Comparison of ENCODE assay signal across 8 cellular contexts in the genomic region with DNA sequence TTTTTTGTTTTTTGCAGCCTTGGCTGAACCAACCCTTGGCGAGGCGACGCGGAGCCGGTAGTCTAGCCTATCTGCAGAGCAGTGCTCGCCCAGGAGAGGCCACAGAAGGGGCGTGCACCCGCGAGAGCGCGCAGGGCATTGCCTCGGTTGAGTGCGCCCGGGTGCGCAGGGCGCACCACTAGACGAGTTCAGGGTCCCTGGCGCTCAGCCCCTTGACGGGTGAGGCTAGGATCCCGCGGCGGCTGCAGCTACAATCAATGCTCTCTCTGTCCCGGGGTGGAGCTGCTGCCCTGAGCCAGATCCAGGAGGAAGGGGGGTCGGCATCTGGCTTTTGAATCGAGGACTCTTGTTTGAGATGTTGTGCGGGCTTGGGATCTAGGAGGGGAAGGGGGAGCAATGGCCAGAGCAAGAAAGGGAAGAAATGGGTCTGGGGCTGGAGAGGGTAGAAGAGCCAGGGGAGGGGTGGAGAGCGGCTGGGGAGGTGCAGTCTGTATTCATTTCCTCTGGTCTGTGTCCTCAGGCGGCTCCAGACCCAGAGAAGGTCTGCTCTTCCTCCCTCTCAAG. TPM values are rescaled to one million over a fixed set of nuclear protein-coding genes. Genes with fewer than 3 reads are reported as not detected.
DNase-seq lines count a peak whose midpoint lies in the region; ATAC-seq, FAIRE-seq and TF ChIP-seq lines count a peak whose summit lies in the region.

No MANE protein-coding gene starts in this region.

- TF ChIP-seq CTCF in A549 (IDR thresholded peaks at IDR 0.05) (no peak), HFF-Myc (IDR thresholded peaks at IDR 0.05; ENCODE audit: low read depth, low read length, missing control alignments) (no peak), GM12878 (IDR thresholded peaks at IDR 0.05 in 2 of 3, conservative IDR thresholded peaks at IDR 0.05 in 1 of 3; ENCODE audit: control insufficient read depth in 2 of 3, extremely low read depth in 1 of 3, insufficient read depth in 1 of 3, low read depth in 3 of 3, low read length in 3 of 3) (no peak), upper lobe of left lung (IDR thresholded peaks at IDR 0.05) (no peak)

- H3K27me3 ChIP-seq in GM12878 (replicated peaks in 1 of 2; ENCODE audit: control insufficient read depth in 2 of 2, insufficient read depth in 2 of 2, low read length in 1 of 2) (peaks cover 0 to 16% of the 10 kb centered on the region in 2 experiments; a peak in 3 of 4 replicates), upper lobe of left lung (peaks cover 0 to 21% (median 6%) of the 10 kb centered on the region in 4 donors)

- CTCF ChIA-PET in A549 (lab: Yijun Ruan, JAX), result interaction anchor here (0.5 to 3.1 kb wide), 4 partner anchors 12 to 66 kb away, joined by 3 to 9 read pairs (median 3); no protein-coding TSS in a partner anchor
- CTCF ChIA-PET in GM12878 (lab: Yijun Ruan, JAX), result interaction anchor here (1.1 kb wide), 1 partner anchor 8 kb away, joined by 3 read pairs; no protein-coding TSS in a partner anchor

- TF ChIP-seq POLR2A in A549 (IDR thresholded peaks at IDR 0.05; ENCODE audit: low read length), result no peak
- TF ChIP-seq POLR2A in GM12878 (IDR thresholded peaks at IDR 0.05; ENCODE audit: low read depth, low read length), result no peak
- no peak for TF ChIP-seq POLR2A in upper lobe of left lung (IDR thresholded peaks at IDR 0.05)

- no peak overlapping the region for H3K9ac ChIP-seq in GM12878 (ENCODE audit: control insufficient read depth, insufficient read depth, low read length)

- ATAC-seq in A549, result peak; percentile 46 to 59; a peak in 5 of 6 replicates
- peak; percentile 82 for ATAC-seq in GM12878
- peak in 1 of 2 donors; percentile 54 for ATAC-seq in upper lobe of left lung (ENCODE audit: low FRiP score in 2 of 2)

- H3K36me3 ChIP-seq in GM12878 (ENCODE audit: control insufficient read depth in 2 of 2, insufficient read depth in 2 of 2, low read length in 1 of 2) (no peaks in the 10 kb centered on the region), upper lobe of left lung (no peaks in the 10 kb centered on the region)

- no peaks in the 10 kb centered on the region for H3K9me3 ChIP-seq in A549
- no peaks in the 10 kb centered on the region for H3K9me3 ChIP-seq in GM12878 (replicated peaks; ENCODE audit: control insufficient read depth, insufficient read depth, low read length)
- H3K9me3 ChIP-seq in upper lobe of left lung, result no peaks in the 10 kb centered on the region

- H3K4me3 ChIP-seq in A549 (peak overlapping the region; percentile 58), HFF-Myc (replicated peaks; ENCODE audit: low read depth, low read length) (peak overlapping the region; percentile 87), GM12878 (peak overlapping the region; percentile 29; the same call in 1 of the 2 replicates), upper lobe of left lung (peak overlapping the region in 3 of 4 donors; percentile 21 to 43 (median 31))

- intact Hi-C loops in GM12878 (cut with micrococcal nuclease; ENCODE audit: unreplicated experiment), result no loop called here

- peaks cover 6% of the 10 kb centered on the region; the same call in 1 of the 3 replicates for H3K4me1 ChIP-seq in A549
- peaks cover 8% of the 10 kb centered on the region for H3K4me1 ChIP-seq in GM12878 (ENCODE audit: control insufficient read depth, insufficient read depth, low read length)
- peaks cover 7 to 22% (median 16%) of the 10 kb centered on the region in 4 donors for H3K4me1 ChIP-seq in upper lobe of left lung

- SMC1A ChIA-PET in GM12878 (lab: Charles Lee; ENCODE audit: uncharacterized antibody, unreplicated experiment), result no interaction called here

- DNase-seq in A549 (ENCODE audit: low read depth in 1 of 2, low spot score in 1 of 2), result no peak
- DNase-seq in HFF-Myc (ENCODE audit: extremely low read depth, low read depth), result no peak
- DNase-seq in GM12878 (ENCODE audit: low read depth, low spot score), result no peak
- DNase-seq in medulla oblongata (ENCODE audit: extremely low spot score), result peak; percentile 42
- DNase-seq in upper lobe of left lung, result peak in 1 of 2 donors; percentile 81
- DNase-seq in NAMALWA (ENCODE audit: low spot score), result no peak
- no peak for DNase-seq in NCI-H1694 (lab: John Stamatoyannopoulos, UW)
- DNase-seq in NOMO-1 (lab: John Stamatoyannopoulos, UW; ENCODE audit: unreplicated experiment in 2 of 2), result no peak

- WGBS in A549 (ENCODE audit: missing lambda C conversion rate), result 42% methylated on average over 17 of the region's 28 CpGs
- 36% methylated on average over 26 of the region's 28 CpGs for WGBS in GM12878 (ENCODE audit: insufficient coverage, insufficient replicate concordance, low lambda C conversion rate, missing lambda C conversion rate)
- 1% methylated on average over 26 to 27 of the region's 28 CpGs for WGBS in upper lobe of left lung, 2 donors

- no peak for TF ChIP-seq RAD21 in A549 (conservative IDR thresholded peaks at IDR 0.05 in 1 of 2, IDR thresholded peaks at IDR 0.05 in 1 of 2)
- no peak for TF ChIP-seq RAD21 in GM12878 (IDR thresholded peaks at IDR 0.05; ENCODE audit: insufficient read depth, low read depth, low read length)

- H2AFZ ChIP-seq in GM12878 (ENCODE audit: control insufficient read depth, low read depth, low read length), result no peak overlapping the region

- FAIRE-seq in A549 (lab: Jason Lieb, UNC), result no peak
- FAIRE-seq in GM12878 (lab: Jason Lieb, UNC), result no peak

- RAD21 ChIA-PET in GM12878 (lab: Charles Lee; ENCODE audit: unreplicated experiment), result interaction anchor here (1.3 kb wide), 1 partner anchor 53 kb away, joined by 3 read pairs; no protein-coding TSS in a partner anchor

- BruUV-seq in GM12878 (replicated peaks; lab: Mats Ljungman, UMichigan), result no TSS peak

- TF ChIP-seq EP300 in A549 (IDR thresholded peaks at IDR 0.05) (no peak), GM12878 (IDR thresholded peaks at IDR 0.05; ENCODE audit: borderline replicate concordance in 1 of 2, control insufficient read depth in 1 of 2, low read depth in 2 of 2, low read length in 2 of 2) (no peak), upper lobe of left lung (IDR thresholded peaks at IDR 0.05) (no peak)

- POLR2A ChIA-PET in A549 (lab: Yijun Ruan, JAX), result no interaction called here
- POLR2A ChIA-PET in GM12878 (lab: Charles Lee), result interaction anchor here (0.6 to 1.2 kb wide), 3 partner anchors 13 to 30 kb away, joined by 3 read pairs; no protein-coding TSS in a partner anchor

- H4K20me1 ChIP-seq in GM12878 (ENCODE audit: control insufficient read depth, insufficient read depth), result no peaks in the 10 kb centered on the region

- no peaks in the 10 kb centered on the region for H3K79me2 ChIP-seq in GM12878 (ENCODE audit: control insufficient read depth, insufficient read depth, low read length)

- H3K27ac ChIP-seq in A549 (peak overlapping the region; percentile 63 to 81; a peak in 5 of 6 replicates), GM12878 (ENCODE audit: control insufficient read depth, insufficient read depth) (no peak overlapping the region), upper lobe of left lung (no peak overlapping the region)

- H3K4me2 ChIP-seq in A549 (peak overlapping the region; percentile 98), GM12878 (ENCODE audit: control insufficient read depth, insufficient read depth) (peak overlapping the region; percentile 61; the same call in 1 of the 2 replicates)

- in situ Hi-C loops in GM12878 (cut with MboI), result no loop called here

RNA-seq across cellular contexts. Expression of a gene that starts 0.9 kb away (rescaled TPM):
- polyA plus RNA-seq in A549 (2011; rRNA removed), result 7.1 and 8.5 TPM in 2 replicates
- polyA plus RNA-seq in A549 (2012; cell fraction: cytosol; rRNA removed), result 11.7 and 17.8 TPM in 2 replicates
- polyA plus RNA-seq in A549 (2012; cell fraction: nucleus; rRNA removed), result 19.5 and 22.8 TPM in 2 replicates
- 16.5 to 29.4 TPM (median 19.9 TPM) in 3 replicates for polyA plus RNA-seq in A549 (2017; fragmentation: RNase III; extraction: RNeasy Plus Mini Kit Qiagen cat#74134 plus additional on column Dnase treatment)
- 16.9 and 21.8 TPM in 2 replicates for polyA minus RNA-seq in A549 (2011; rRNA and poly(A)+ RNA removed)
- total RNA-seq in GM12878 (2013; cell fraction: nucleolus; rRNA removed), result 22.5 and 26.7 TPM in 2 replicates
- total RNA-seq in GM12878 (2014; rRNA removed), result 3.3 and 4.2 TPM in 2 replicates
- total RNA-seq in GM12878 (2014; rRNA removed; fragmentation: Illumina TruSeq; extraction: Trizol), result 2.4 and 2.7 TPM in 2 replicates
- total RNA-seq in GM12878 (2021), result 2.4 and 3.1 TPM in 2 replicates
- 3.6 TPM for polyA plus RNA-seq in GM12878 (2011; ENCODE audit: low read depth)
- polyA plus RNA-seq in GM12878 (2011; rRNA removed), result 6.0 and 20.1 TPM in 2 replicates
- 31.4 and 54.1 TPM in 2 replicates for polyA plus RNA-seq in GM12878 (2011; cell fraction: cytosol; rRNA removed)
- polyA plus RNA-seq in GM12878 (2011; cell fraction: nucleus; rRNA removed), result 12.3 and 17.1 TPM in 2 replicates
- 2.3 and 2.8 TPM in 2 replicates for polyA plus RNA-seq in GM12878 (2012)
- 8.4 and 9.3 TPM in 2 replicates for polyA plus RNA-seq in GM12878 (2014; fragmentation: Illumina TruSeq; extraction: Trizol)
- polyA plus RNA-seq in GM12878 (2014; fragmentation: Nextera tagmentation; extraction: Ambion mirVana), result 1 to 10 TPM in 1 of 2 experiments, under 1 TPM in 1; 0.86 to 2.6 TPM
- 4.1 and 7.3 TPM in 2 replicates for polyA plus RNA-seq in GM12878 (2014; rRNA removed)
- 1 to 10 TPM; 2.3 to 3.8 TPM for polyA plus RNA-seq in GM12878 (2016; fragmentation: Nextera tagmentation; extraction: Ambion mirVana)
- polyA minus RNA-seq in GM12878 (2011; rRNA and poly(A)+ RNA removed), result 24.0 and 34.6 TPM in 2 replicates
- 2.6 and 6.0 TPM in 2 replicates for polyA minus RNA-seq in GM12878 (2011; cell fraction: cytosol; rRNA and poly(A)+ RNA removed)
- 6.0 and 6.6 TPM in 2 replicates for polyA minus RNA-seq in GM12878 (2011; cell fraction: nucleus; rRNA and poly(A)+ RNA removed)
- total RNA-seq in upper lobe of left lung, result 10 to 100 TPM in 2 of 6 donors, 1 to 10 TPM in 2, under 1 TPM in 1, not detected in 1; 0.39 to 30.5 (median 2.7) TPM

RNA-seq across cellular contexts. Expression of a gene that starts 40.5 kb away (rescaled TPM):
- polyA plus RNA-seq in A549 (2011; rRNA removed) (0.30 and 0.37 TPM in 2 replicates), A549 (2017; fragmentation: RNase III; extraction: RNeasy Plus Mini Kit Qiagen cat#74134 plus additional on column Dnase treatment) (0.48 to 0.83 TPM (median 0.73 TPM) in 3 replicates), GM12878 (2011; rRNA removed) (0.04 TPM in 1 of 2 replicates, not detected in the other), GM12878 (2014; fragmentation: Illumina TruSeq; extraction: Trizol) (0.09 TPM in 1 of 2 replicates, not detected in the other), GM12878 (2014; fragmentation: Nextera tagmentation; extraction: Ambion mirVana) (under 1 TPM in 1 of 2 experiments, not detected in 1; 0.04 TPM), GM12878 (2014; rRNA removed) (0.03 TPM in 2 replicates), GM12878 (2016; fragmentation: Nextera tagmentation; extraction: Ambion mirVana) (under 1 TPM in 1 of 2 experiments, not detected in 1; 0.11 TPM)
- polyA plus RNA-seq in A549 (2012; cell fraction: cytosol; rRNA removed), result 0.22 and 0.36 TPM in 2 replicates
- polyA plus RNA-seq in A549 (2012; cell fraction: nucleus; rRNA removed), result 0.56 and 0.71 TPM in 2 replicates
- polyA minus RNA-seq in A549 (2011; rRNA and poly(A)+ RNA removed), result 0.50 and 1.4 TPM in 2 replicates
- total RNA-seq in GM12878 (2013; cell fraction: nucleolus; rRNA removed), result 0.69 TPM in 1 of 2 replicates, not detected in the other
- total RNA-seq in GM12878 (2014; rRNA removed) (not detected in 2 replicates), GM12878 (2014; rRNA removed; fragmentation: Illumina TruSeq; extraction: Trizol) (not detected in 2 replicates), GM12878 (2021) (0.13 TPM in 1 of 2 replicates, not detected in the other), upper lobe of left lung (1 to 10 TPM; 1.7 to 5.0 (median 3.0) TPM)
- not detected for polyA plus RNA-seq in GM12878 (2011; ENCODE audit: low read depth)
- 0.12 and 0.17 TPM in 2 replicates for polyA plus RNA-seq in GM12878 (2011; cell fraction: cytosol; rRNA removed)
- 0.06 and 0.07 TPM in 2 replicates for polyA plus RNA-seq in GM12878 (2011; cell fraction: nucleus; rRNA removed)
- polyA plus RNA-seq in GM12878 (2012), result 0.03 and 0.07 TPM in 2 replicates
- polyA minus RNA-seq in GM12878 (2011; rRNA and poly(A)+ RNA removed), result 0.93 TPM in 1 of 2 replicates, not detected in the other
- 0.62 TPM in 1 of 2 replicates, not detected in the other for polyA minus RNA-seq in GM12878 (2011; cell fraction: cytosol; rRNA and poly(A)+ RNA removed)
- polyA minus RNA-seq in GM12878 (2011; cell fraction: nucleus; rRNA and poly(A)+ RNA removed), result 0.19 TPM in 1 of 2 replicates, not detected in the other

Comparison
In these comparisons a context has a peak if more than half of its experiments do, and no peak if none do; other contexts are left out.
1. H3K27ac ChIP-seq: peak in A549 (2 of 2); none in GM12878 (single experiment) and upper lobe of left lung (0 of 4).
2. H3K4me3 ChIP-seq: peak in every context shown above with its lines; median percentile 87 in HFF-Myc; 58 in A549; 31 in upper lobe of left lung; 29 in GM12878.